In genomic region chr3:133572158-133573053, GRCh38 we compare ENCODE assay signal across 8 cellular contexts. TPM values are rescaled to one million over a fixed set of nuclear protein-coding genes. Genes with fewer than 3 reads are reported as not detected.
DNase-seq lines count a peak whose midpoint lies in the region; ATAC-seq and TF ChIP-seq lines count a peak whose summit lies in the region.

No MANE protein-coding gene starts in this region.

- peaks cover 4% of the 10 kb centered on the region for H3K4me1 ChIP-seq in right cardiac atrium (ENCODE audit: control insufficient read depth, insufficient read depth, low read length)

- peaks cover 27% of the 10 kb centered on the region for H3K36me3 Mint-ChIP-seq in activated B cell treated with CpG ODN at 0.5 μM for 24 hours (ENCODE audit: low read depth)
- H3K36me3 Mint-ChIP-seq in stimulated activated effector memory CD8-positive, alpha-beta T cell treated with anti-CD3 and anti-CD28 coated beads, Interleukin-12 subunit alpha, Interleukin-12 subunit beta, amount 100 ng/mL, for 72 hours = peaks cover 45% of the 10 kb centered on the region

- peak overlapping the region; percentile 99 for H3K27ac Mint-ChIP-seq in activated B cell treated with CpG ODN at 0.5 μM for 24 hours
- peak overlapping the region; percentile 97 for H3K27ac Mint-ChIP-seq in stimulated activated effector memory CD8-positive, alpha-beta T cell treated with anti-CD3 and anti-CD28 coated beads, Interleukin-12 subunit alpha, Interleukin-12 subunit beta, amount 100 ng/mL, for 72 hours

- peak overlapping the region; percentile 38 for H3K4me3 ChIP-seq in right cardiac atrium (ENCODE audit: low read length)

- peak overlapping the region; percentile 85 for H3K4me3 Mint-ChIP-seq in activated B cell treated with CpG ODN at 0.5 μM for 24 hours
- H3K4me3 Mint-ChIP-seq in stimulated activated effector memory CD8-positive, alpha-beta T cell treated with anti-CD3 and anti-CD28 coated beads, Interleukin-12 subunit alpha, Interleukin-12 subunit beta, amount 100 ng/mL, for 72 hours = peak overlapping the region; percentile 90

- 79% methylated on average over 19 of the region's 19 CpGs for WGBS in right cardiac atrium

- H3K27me3 Mint-ChIP-seq in activated B cell treated with CpG ODN at 0.5 μM for 24 hours = no peaks in the 10 kb centered on the region

- H3K4me1 Mint-ChIP-seq in activated B cell treated with CpG ODN at 0.5 μM for 24 hours = peaks cover 74% of the 10 kb centered on the region
- peaks cover 49% of the 10 kb centered on the region for H3K4me1 Mint-ChIP-seq in stimulated activated effector memory CD8-positive, alpha-beta T cell treated with anti-CD3 and anti-CD28 coated beads, Interleukin-12 subunit alpha, Interleukin-12 subunit beta, amount 100 ng/mL, for 72 hours

- H3K9me3 ChIP-seq in right cardiac atrium (ENCODE audit: control insufficient read depth, low read length) = no peaks in the 10 kb centered on the region

- CTCF ChIA-PET in activated B cell treated with CpG ODN at 0.5 μM for 24 hours (lab: Charles Lee) = interaction anchor here (0.6 to 2.9 kb wide), 12 partner anchors 51 to 189 kb away, joined by 3 to 12 read pairs (median 3); no protein-coding TSS in a partner anchor

- ATAC-seq in HG02798 (IDR thresholded peaks at IDR 0.05; ENCODE audit: poor library complexity, unreplicated experiment) (peak; percentile 10), activated B cell treated with CpG ODN at 0.5 μM for 24 hours (ENCODE audit: low read depth) (peak; percentile 10), right cardiac atrium (no peak)
- no peak for ATAC-seq in stimulated activated effector memory CD8-positive, alpha-beta T cell treated with anti-CD3 and anti-CD28 coated beads, Interleukin-12 subunit alpha, Interleukin-12 subunit beta, amount 100 ng/mL, for 72 hours

- H3K9me3 Mint-ChIP-seq in activated B cell treated with CpG ODN at 0.5 μM for 24 hours = no peaks in the 10 kb centered on the region
- H3K9me3 Mint-ChIP-seq in stimulated activated effector memory CD8-positive, alpha-beta T cell treated with anti-CD3 and anti-CD28 coated beads, Interleukin-12 subunit alpha, Interleukin-12 subunit beta, amount 100 ng/mL, for 72 hours = no peaks in the 10 kb centered on the region

- TF ChIP-seq CTCF in activated B cell treated with CpG ODN at 0.5 μM for 24 hours (IDR thresholded peaks at IDR 0.05) = no peak

- DNase-seq in EH (ENCODE audit: low read depth) (peak; percentile 55), activated B cell treated with CpG ODN at 0.5 μM for 24 hours (no peak), right cardiac atrium (peak in 1 of 3 donors; percentile 46), head of caudate nucleus (no peak), HuH-7 (ENCODE audit: low spot score) (no peak)
- DNase-seq in stimulated activated effector memory CD8-positive, alpha-beta T cell treated with anti-CD3 and anti-CD28 coated beads, Interleukin-12 subunit alpha, Interleukin-12 subunit beta, amount 100 ng/mL, for 72 hours (ENCODE audit: low spot score in 2 of 2) = peak in 1 of 2 donors; percentile 62
- no peak for DNase-seq in stimulated activated CD4-positive, alpha-beta T cell treated with anti-CD3 and anti-CD28 coated beads, Interleukin-12 subunit alpha, Interleukin-12 subunit beta, amount 100 ng/mL, for 4 hours

- H3K27ac ChIP-seq in right cardiac atrium (ENCODE audit: low read length) = peak overlapping the region; percentile 80

- H3K27me3 ChIP-seq in right cardiac atrium (ENCODE audit: control insufficient read depth, insufficient read depth) = no peaks in the 10 kb centered on the region

- intact Hi-C loops in activated B cell treated with CpG ODN at 0.5 μM for 24 hours (cut with micrococcal nuclease) = loop anchor here (1.0 to 10.0 kb wide), 12 partner anchors 50 to 1155 kb away; partner anchors contain the start of genes DNAJC13, NPHP3, SRPRB and UBA5
- intact Hi-C loops in right cardiac atrium (cut with DNase I) = loop anchor here in 2 of 4 donors (10.0 kb wide), 2 partner anchors 108 to 848 kb away; partner anchors contain the start of gene NPHP3 (in 2 of the 2)
- intact Hi-C loops in head of caudate nucleus (cut with DNase I) = loop anchor here (2.0 to 5.0 kb wide), 2 partner anchors 850 to 915 kb away; partner anchors contain the start of genes ANAPC13, CEP63 and NPHP3

- POLR2A ChIA-PET in activated B cell treated with CpG ODN at 0.5 μM for 24 hours (lab: Charles Lee) = interaction anchor here (0.7 to 6.8 kb wide), 39 partner anchors 8 to 915 kb away, joined by 3 to 149 read pairs (median 7); partner anchors contain the start of genes ANAPC13, CEP63, NPHP3 and TOPBP1

RNA-seq across cellular contexts. Expression of gene CDV3, which starts 1.1 kb away (rescaled TPM):
- 227 and 229 TPM in 2 replicates for total RNA-seq in activated B cell treated with CpG ODN at 0.5 μM for 24 hours
- 100 to 1,000 TPM; 107 to 145 (median 125) TPM for total RNA-seq in right cardiac atrium
- 40.2 TPM for polyA plus RNA-seq in right cardiac atrium

Comparison
In these comparisons a context has a peak if more than half of its experiments do, and no peak if none do; other contexts are left out.
1. ATAC-seq: peak in HG02798 (single experiment) and activated B cell treated with CpG ODN at 0.5 μM for 24 hours (single experiment); none in right cardiac atrium (0 of 2) and stimulated activated effector memory CD8-positive, alpha-beta T cell treated with anti-CD3 and anti-CD28 coated beads, Interleukin-12 subunit alpha, Interleukin-12 subunit beta, amount 100 ng/mL, for 72 hours (single experiment).